In genomic region chr4:154958621-154959358, GRCh38 we compare ENCODE assay signal across 14 cellular contexts.
DNase-seq lines count a peak whose midpoint lies in the region; ATAC-seq and TF ChIP-seq lines count a peak whose summit lies in the region.
"Had no signal": no experiment of that assay in that cellular context is flagged by ENCODE, and none has a peak within 500 bp of the region (broad histone marks: within the 10 kb centered on the region; RNA-seq: fewer than 3 reads in every experiment).

No MANE protein-coding gene starts in this region.

- no peak for TF ChIP-seq EP300 in ovary (IDR thresholded peaks at IDR 0.05)

- H3K27me3 ChIP-seq in foreskin keratinocyte (no peaks in the 10 kb centered on the region), ovary (no peaks in the 10 kb centered on the region)

- intact Hi-C loops in ovary (cut with DNase I): no loop called here

- no peak for TF ChIP-seq CTCF in foreskin keratinocyte (conservative IDR thresholded peaks at IDR 0.05)
- no peak for TF ChIP-seq CTCF in ovary (IDR thresholded peaks at IDR 0.05)

- no peak overlapping the region for H3K27ac ChIP-seq in foreskin keratinocyte
- no peak overlapping the region for H3K27ac ChIP-seq in ovary
- H3K27ac ChIP-seq: psoas muscle, WERI-Rb-1 had no signal

- no peaks in the 10 kb centered on the region for H3K9me3 ChIP-seq in ovary
- H3K9me3 ChIP-seq: psoas muscle had no signal

- H3K4me3 ChIP-seq in ovary: no peak overlapping the region
- H3K4me3 ChIP-seq: psoas muscle had no signal

- 2 to 4% (median 4%) methylated on average over 2 of the region's 2 CpGs for WGBS in ovary, 3 donors

- TF ChIP-seq POLR2A in ovary (IDR thresholded peaks at IDR 0.05): no peak

- ATAC-seq in foreskin keratinocyte (peak; percentile 56), HG02885 (IDR thresholded peaks at IDR 0.05; ENCODE audit: poor library complexity, unreplicated experiment) (no peak), HG03378 (IDR thresholded peaks at IDR 0.05; ENCODE audit: unreplicated experiment) (no peak)
- ATAC-seq: activated T-helper 17 cell treated with anti-CD3 and anti-CD28 coated beads, Interleukin-2, amount 50 U/mL, for 72 hours; psoas muscle had no signal

- no peaks in the 10 kb centered on the region for H3K36me3 ChIP-seq in ovary
- H3K36me3 ChIP-seq: WERI-Rb-1 had no signal

- DNase-seq in Ammon's horn (ENCODE audit: low spot score) (peak; percentile 46), astrocyte of the hippocampus (ENCODE audit: low read depth, low spot score) (peak; percentile 74), foreskin keratinocyte (peak in 1 of 2 donors; percentile 26), ovary (peak; percentile 41 to 86 (median 57)), NCI-H82 treated with DMSO at 0.1 percent for 48 hours (lab: John Stamatoyannopoulos, UW; ENCODE audit: unreplicated experiment) (no peak), NCI-H748 (lab: John Stamatoyannopoulos, UW; ENCODE audit: unreplicated experiment) (no peak)
- DNase-seq: dermis blood vessel endothelial cell, NCI-H2171, NCI-H774, WERI-Rb-1 had no signal

- H3K4me1 ChIP-seq in foreskin keratinocyte (no peaks in the 10 kb centered on the region), ovary (ENCODE audit: insufficient read depth) (no peaks in the 10 kb centered on the region)
- H3K4me1 ChIP-seq: psoas muscle had no signal

Comparison
In these comparisons a context has a peak if more than half of its experiments do, and no peak if none do; other contexts are left out.
1. DNase-seq: peak in Ammon's horn (single experiment), astrocyte of the hippocampus (single experiment) and ovary (5 of 5); none in NCI-H82 treated with DMSO at 0.1 percent for 48 hours (single experiment) and NCI-H748 (single experiment).